2 cellular contexts compared by ENCODE assay signal in the genomic region with DNA sequence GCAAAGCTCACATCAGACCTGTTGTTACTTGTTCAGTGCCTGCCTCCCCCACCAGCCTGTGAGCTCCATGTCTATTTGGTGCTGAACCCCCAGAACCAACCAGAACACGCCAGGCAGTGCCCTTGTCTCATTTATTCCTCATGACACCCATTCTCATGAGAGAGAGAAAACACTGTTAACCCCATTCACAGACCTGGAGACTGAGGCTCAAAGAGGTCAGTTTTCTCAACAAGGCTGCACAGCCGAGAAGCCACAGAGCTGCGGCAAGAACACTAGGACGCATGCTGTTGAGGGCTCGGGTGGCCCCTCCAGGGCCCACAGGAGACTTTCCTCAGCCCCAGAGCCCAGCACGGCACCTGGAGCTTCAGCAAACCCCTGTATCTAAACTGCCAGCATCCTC.
TF ChIP-seq lines count a peak whose summit lies in the region.

No MANE protein-coding gene starts in this region.

TF ChIP-seq in HepG2, 621 proteins besides CTCF, POLR2A, EP300 and RAD21:
- TF ChIP-seq JUN (CRISPR knock-in tag; IDR thresholded peaks at IDR 0.05) (no peak), SMAD1 (CRISPR knock-in tag; IDR thresholded peaks at IDR 0.05; ENCODE audit: borderline replicate concordance, low read depth) (no peak), EZH2 (conservative IDR thresholded peaks at IDR 0.05; ENCODE audit: low read depth, low read length) (no peak), ZNF629 (CRISPR knock-in tag; conservative IDR thresholded peaks at IDR 0.05) (0 out of 2 replicates have a peak, but pooled peaks have one; percentile 38), KLF12 (CRISPR knock-in tag; IDR thresholded peaks at IDR 0.05; ENCODE audit: borderline replicate concordance) (no peak), THAP11 (CRISPR knock-in tag; IDR thresholded peaks at IDR 0.05) (no peak)
- TF ChIP-seq, protein P1, sequence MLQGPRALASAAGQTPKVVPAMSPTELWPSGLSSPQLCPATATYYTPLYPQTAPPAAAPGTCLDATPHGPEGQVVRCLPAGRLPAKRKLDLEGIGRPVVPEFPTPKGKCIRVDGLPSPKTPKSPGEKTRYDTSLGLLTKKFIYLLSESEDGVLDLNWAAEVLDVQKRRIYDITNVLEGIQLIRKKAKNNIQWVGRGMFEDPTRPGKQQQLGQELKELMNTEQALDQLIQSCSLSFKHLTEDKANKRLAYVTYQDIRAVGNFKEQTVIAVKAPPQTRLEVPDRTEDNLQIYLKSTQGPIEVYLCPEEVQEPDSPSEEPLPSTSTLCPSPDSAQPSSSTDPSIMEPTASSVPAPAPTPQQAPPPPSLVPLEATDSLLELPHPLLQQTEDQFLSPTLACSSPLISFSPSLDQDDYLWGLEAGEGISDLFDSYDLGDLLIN (CRISPR knock-in tag; IDR thresholded peaks at IDR 0.05; ENCODE audit: borderline replicate concordance) = no peak

TF ChIP-seq in H1, 55 proteins besides CTCF, POLR2A, EP300 and RAD21:
- TF ChIP-seq RFX5 (IDR thresholded peaks at IDR 0.05; ENCODE audit: borderline replicate concordance, low read depth, low read length) (no peak), GABPA (IDR thresholded peaks at IDR 0.05; ENCODE audit: borderline replicate concordance, insufficient read depth, low read length) (no peak), BRCA1 (IDR thresholded peaks at IDR 0.05; ENCODE audit: low read depth, low read length) (no peak)
- TF ChIP-seq, protein P2, sequence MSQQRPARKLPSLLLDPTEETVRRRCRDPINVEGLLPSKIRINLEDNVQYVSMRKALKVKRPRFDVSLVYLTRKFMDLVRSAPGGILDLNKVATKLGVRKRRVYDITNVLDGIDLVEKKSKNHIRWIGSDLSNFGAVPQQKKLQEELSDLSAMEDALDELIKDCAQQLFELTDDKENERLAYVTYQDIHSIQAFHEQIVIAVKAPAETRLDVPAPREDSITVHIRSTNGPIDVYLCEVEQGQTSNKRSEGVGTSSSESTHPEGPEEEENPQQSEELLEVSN (IDR thresholded peaks at IDR 0.05) = no peak
